ENCODE assay signal across 27 cellular contexts in the genomic region with DNA sequence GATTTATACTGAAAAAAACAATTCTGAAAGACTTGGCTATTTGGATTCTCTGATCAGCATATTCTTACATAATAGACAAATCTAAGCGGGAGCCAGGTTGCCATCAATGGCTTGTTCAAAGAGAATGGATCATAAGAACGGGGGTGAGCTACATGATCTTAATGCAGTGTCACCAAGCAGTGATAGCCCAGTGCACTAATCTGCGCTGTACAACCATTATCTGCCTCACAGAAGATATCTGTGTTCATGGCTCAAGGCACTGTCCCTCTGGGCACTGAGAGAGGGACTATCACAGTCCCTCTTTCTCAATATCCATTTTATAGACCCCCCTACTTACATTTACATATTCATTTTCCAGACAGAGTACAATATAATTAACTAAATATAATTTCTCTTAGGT.
"Had no signal": no experiment of that assay in that cellular context is flagged by ENCODE, and none has a peak within 500 bp of the region (broad histone marks: within the 10 kb centered on the region; RNA-seq: fewer than 3 reads in every experiment).

No MANE protein-coding gene starts in this region.

- FAIRE-seq: urothelium cell line had no signal

- H3K4me1 ChIP-seq: stomach, suprapubic skin, thyroid gland, transverse colon, upper lobe of left lung, upper lobe of right lung, uterus, vagina had no signal

- H3K27ac ChIP-seq: stomach, suprapubic skin, testis, thoracic aorta, thyroid gland, tibial artery, tibial nerve, transverse colon, upper lobe of left lung, upper lobe of right lung, uterus, vagina had no signal

- H3K27me3 ChIP-seq: stomach, suprapubic skin, testis, thyroid gland, tibial artery, tibial nerve, transverse colon, upper lobe of left lung, upper lobe of right lung, uterus, vagina had no signal

- H3K4me3 ChIP-seq: stomach, suprapubic skin, testis, thoracic aorta, thyroid gland, tibial artery, tibial nerve, transverse colon, upper lobe of left lung, upper lobe of right lung, uterus, vagina had no signal

- H3K9me3 ChIP-seq: suprapubic skin, testis, thoracic aorta, thyroid gland, transverse colon, upper lobe of right lung, uterus, vagina had no signal

- DNase-seq: stimulated activated CD4-positive, alpha-beta T cell treated with anti-CD3 and anti-CD28 coated beads, Interleukin-2, amount 100 ng/mL, for 48 hours; stimulated activated CD4-positive, alpha-beta T cell treated with anti-CD3 and anti-CD28 coated beads, Interleukin-4, amount 100 ng/mL, for 1 hour; stimulated activated CD4-positive, alpha-beta T cell treated with anti-CD3 and anti-CD28 coated beads, Interleukin-4, amount 100 ng/mL, for 24 hours; stimulated activated CD4-positive, alpha-beta T cell treated with anti-CD3 and anti-CD28 coated beads, Interleukin-4, amount 100 ng/mL, for 4 hours; stimulated activated CD8-positive, alpha-beta memory T cell treated with anti-CD3 and anti-CD28 coated beads, Interleukin-4, amount 100 ng/mL, for 48 hours; stimulated activated naive B cell treated with anti-CD40 and anti-IgM and Interleukin-4, amounts not matched to agents 10 μg/mL and 1 μg/mL and 100 μg/mL, for 72 hours; stimulated activated naive CD4-positive, alpha-beta T cell; stimulated activated naive CD4-positive, alpha-beta T cell treated with Interleukin-2 at 50 U/mL for 16 hours; stimulated activated naive CD8-positive, alpha-beta T cell treated with anti-CD3 and anti-CD28 coated beads, Interleukin-15, amount 100 ng/mL, for 72 hours; stimulated activated naive CD8-positive, alpha-beta T cell treated with anti-CD3 and anti-CD28 coated beads, Interleukin-15, Interleukin-2, amounts not matched to agents 100 U/mL and 50 U/mL, for 24 hours; stomach; substantia nigra; testis; thyroid gland; tibial artery; transverse colon; trophoblast cell; upper lobe of left lung; upper lobe of right lung; uterus had no signal

- ATAC-seq: stimulated activated effector memory CD8-positive, alpha-beta T cell treated with anti-CD3 and anti-CD28 coated beads, Interleukin-12 subunit alpha, Interleukin-12 subunit beta, amount 100 ng/mL, for 72 hours; stimulated activated memory B cell treated with anti-CD40 and anti-IgM and Interleukin-4, amounts not matched to agents 10 μg/mL and 1 μg/mL and 100 μg/mL, for 72 hours; stimulated activated naive B cell treated with anti-CD40 and anti-IgM and Interleukin-4, amounts not matched to agents 10 μg/mL and 1 μg/mL and 100 μg/mL, for 72 hours; stimulated activated naive CD8-positive, alpha-beta T cell treated with anti-CD3 and anti-CD28 coated beads, Interleukin-15, amount 100 ng/mL, for 72 hours; stimulated activated naive CD8-positive, alpha-beta T cell treated with anti-CD3 and anti-CD28 coated beads, Interleukin-15, Interleukin-2, amounts not matched to agents 100 U/mL and 50 U/mL, for 24 hours; upper lobe of right lung had no signal

- H3K36me3 ChIP-seq: stomach, suprapubic skin, thoracic aorta, thyroid gland, tibial artery, tibial nerve, transverse colon, upper lobe of left lung, upper lobe of right lung, uterus, vagina had no signal
